ENCODE assay signal across 12 cellular contexts in genomic region chrY:15535784-15536183, GRCh38.
DNase-seq lines count a peak whose midpoint lies in the region; ATAC-seq, FAIRE-seq and TF ChIP-seq lines count a peak whose summit lies in the region.
"Had no signal": no experiment of that assay in that cellular context is flagged by ENCODE, and none has a peak within 500 bp of the region (broad histone marks: within the 10 kb centered on the region; RNA-seq: fewer than 3 reads in every experiment).

No MANE protein-coding gene starts in this region.

- intact Hi-C loops in sciatic nerve (cut with DNase I) = no loop called here

- no peak for FAIRE-seq in H54 (lab: Jason Lieb, UNC)
- FAIRE-seq: D721Med had no signal

- no peak for TF ChIP-seq POLR2A in H54 (IDR thresholded peaks at IDR 0.05; ENCODE audit: low read depth, low read length)

- peak; percentile 75 for DNase-seq in AG20443 (ENCODE audit: low spot score)
- peak; percentile 16 for DNase-seq in H54 (ENCODE audit: insufficient read length, low spot score)
- peak; percentile 7 for DNase-seq in T1000 (lab: John Stamatoyannopoulos, UW)
- peak; percentile 83 for DNase-seq in kidney glomerular epithelial cell (lab: John Stamatoyannopoulos, UW)
- no peak for DNase-seq in SIG-M5 treated with dmso at 0.1 percent for 504 hours (lab: John Stamatoyannopoulos, UW; ENCODE audit: unreplicated experiment)
- no peak for DNase-seq in AML-193 (lab: John Stamatoyannopoulos, UW)
- DNase-seq in sciatic nerve (ENCODE audit: low spot score) = no peak
- DNase-seq: activated gamma-delta T cell treated with Interleukin-2 at 50 U/mL for 16 hours, NCI-H1417 treated with DMSO at 0.1 percent for 48 hours, PC-3, sigmoid colon had no signal

- no peak for ATAC-seq in sciatic nerve
- ATAC-seq: PC-3 had no signal

Comparison
In these comparisons a context has a peak if more than half of its experiments do, and no peak if none do; other contexts are left out.
1. DNase-seq: peak in AG20443 (single experiment), H54 (single experiment), T1000 (single experiment) and kidney glomerular epithelial cell (single experiment); none in SIG-M5 treated with dmso at 0.1 percent for 504 hours (single experiment), AML-193 (0 of 2) and sciatic nerve (single experiment).